Comparison of ENCODE assay signal across 21 cellular contexts in the genomic region with DNA sequence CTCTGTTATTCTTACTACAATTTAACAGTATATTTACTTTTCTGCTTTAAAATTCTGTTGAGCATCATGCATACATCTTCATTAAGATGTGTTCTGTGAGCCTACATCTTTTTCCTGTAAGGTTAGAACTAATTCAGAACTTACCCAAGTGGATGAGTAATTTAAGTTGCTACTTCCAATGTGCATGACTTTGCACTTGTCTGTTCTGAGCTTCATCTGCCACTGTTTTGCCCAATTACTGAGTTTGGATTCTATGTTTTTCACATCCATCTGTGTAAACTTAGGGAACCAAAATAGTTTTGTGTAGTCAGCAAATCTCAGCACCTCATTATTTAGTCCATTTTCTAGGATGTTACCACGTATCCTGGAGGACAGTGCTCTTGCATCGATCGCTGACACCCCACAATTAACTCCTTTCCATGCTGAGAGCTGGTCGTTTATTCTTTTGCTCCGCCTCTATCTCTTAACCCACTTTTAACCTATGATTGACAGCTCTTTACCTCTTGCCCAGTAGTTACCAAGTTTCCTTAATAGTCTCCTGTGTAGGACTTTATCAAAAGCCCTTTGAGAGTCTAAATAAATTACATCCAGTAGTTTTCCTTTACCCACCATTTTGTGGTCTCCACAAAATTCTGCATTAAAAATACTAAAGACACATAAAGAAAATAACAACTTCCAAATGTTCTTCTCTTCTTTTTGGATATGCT. TPM values are rescaled to one million over a fixed set of nuclear protein-coding genes. Genes with fewer than 3 reads are reported as not detected.
DNase-seq lines count a peak whose midpoint lies in the region; ATAC-seq, FAIRE-seq and TF ChIP-seq lines count a peak whose summit lies in the region.
"Had no signal": no experiment of that assay in that cellular context is flagged by ENCODE, and none has a peak within 500 bp of the region (broad histone marks: within the 10 kb centered on the region; RNA-seq: fewer than 3 reads in every experiment).

No MANE protein-coding gene starts in this region.

- H3K4me1 ChIP-seq in GM12878 (ENCODE audit: control insufficient read depth, insufficient read depth, low read length) = no peaks in the 10 kb centered on the region
- H3K4me1 ChIP-seq in Caco-2 = no peaks in the 10 kb centered on the region
- H3K4me1 ChIP-seq: BE2C had no signal

- CTCF ChIA-PET in HEK293T (lab: Yijun Ruan, JAX) = no interaction called here
- CTCF ChIA-PET in GM12878 (lab: Yijun Ruan, JAX) = no interaction called here
- CTCF ChIA-PET in Caco-2 (lab: Charles Lee) = no interaction called here

- no peaks in the 10 kb centered on the region for H3K36me3 Mint-ChIP-seq in Caco-2 (ENCODE audit: insufficient read depth, unreplicated experiment)
- H3K36me3 Mint-ChIP-seq: T-cell had no signal

- no peaks in the 10 kb centered on the region for H3K9me3 ChIP-seq in GM12878 (replicated peaks; ENCODE audit: control insufficient read depth, insufficient read depth, low read length)
- no peaks in the 10 kb centered on the region for H3K9me3 ChIP-seq in Caco-2
- H3K9me3 ChIP-seq: BE2C had no signal

- H3K27me3 ChIP-seq in GM12878 (replicated peaks in 1 of 2; ENCODE audit: control insufficient read depth in 2 of 2, insufficient read depth in 2 of 2, low read length in 1 of 2) (no peaks in the 10 kb centered on the region), Caco-2 (replicated peaks; ENCODE audit: control insufficient read depth, insufficient read depth, low read length) (no peaks in the 10 kb centered on the region)
- H3K27me3 ChIP-seq: BE2C had no signal

- no peak overlapping the region for H3K27ac Mint-ChIP-seq in Caco-2 (ENCODE audit: unreplicated experiment)
- H3K27ac Mint-ChIP-seq: CD4-positive, alpha-beta T cell; T-cell had no signal

- POLR2A ChIA-PET in HEK293T (lab: Yijun Ruan, JAX) = no interaction called here
- POLR2A ChIA-PET in GM12878 (lab: Charles Lee) = no interaction called here
- POLR2A ChIA-PET in Caco-2 (lab: Charles Lee) = interaction anchor here (0.5 kb wide), 1 partner anchor 43 kb away, joined by 3 read pairs; no protein-coding TSS in a partner anchor

- no peak overlapping the region for H3K9ac ChIP-seq in GM12878 (ENCODE audit: control insufficient read depth, insufficient read depth, low read length)

- in situ Hi-C loops in GM12878 (cut with MboI) = no loop called here

- 31% methylated on average over 5 of the region's 5 CpGs for WGBS in GM12878 (ENCODE audit: insufficient coverage, insufficient replicate concordance, low lambda C conversion rate, missing lambda C conversion rate)

- intact Hi-C loops in GM12878 (cut with micrococcal nuclease; ENCODE audit: unreplicated experiment) (no loop called here), Caco-2 (cut with micrococcal nuclease; ENCODE audit: unreplicated experiment) (no loop called here)

- no peak for TF ChIP-seq EP300 in GM12878 (IDR thresholded peaks at IDR 0.05; ENCODE audit: borderline replicate concordance in 1 of 2, control insufficient read depth in 1 of 2, low read depth in 2 of 2, low read length in 2 of 2)

- RAD21 ChIA-PET in GM12878 (lab: Charles Lee; ENCODE audit: unreplicated experiment) = no interaction called here

- DNase-seq in Ammon's horn (ENCODE audit: low spot score) = peak; percentile 5
- no peak for DNase-seq in HEK293T (ENCODE audit: extremely low spot score)
- no peak for DNase-seq in GM12878 (ENCODE audit: low read depth, low spot score)
- DNase-seq in fibroblast of peridontal ligament (ENCODE audit: extremely low read depth) = peak; percentile 39
- no peak for DNase-seq in Caco-2
- no peak for DNase-seq in AML-193 (lab: John Stamatoyannopoulos, UW)
- no peak for DNase-seq in DMS 273 treated with DMSO at 0.1 percent for 48 hours (lab: John Stamatoyannopoulos, UW)
- DNase-seq: BE2C; CD4-positive, alpha-beta T cell; GF-D8; HCEC 1CT; Karpas-422; NCI-H1092; NCI-H1694; NCI-H2081 treated with DMSO at 0.1 percent for 48 hours; NCI-H510A; NCI-H748 treated with DMSO at 0.1 percent for 48 hours; NK-92 treated with Interleukin-12 subunit alpha and Interleukin-12 subunit beta, amount 100 ng/mL, for 24 hours; SHP77; T-cell had no signal

- H3K4me3 Mint-ChIP-seq in Caco-2 (ENCODE audit: unreplicated experiment) = no peak overlapping the region
- H3K4me3 Mint-ChIP-seq: CD4-positive, alpha-beta T cell; T-cell had no signal

- TF ChIP-seq POLR2A in GM12878 (IDR thresholded peaks at IDR 0.05; ENCODE audit: low read depth, low read length) = no peak

- H3K36me3 ChIP-seq in GM12878 (ENCODE audit: control insufficient read depth in 2 of 2, insufficient read depth in 2 of 2, low read length in 1 of 2) (no peaks in the 10 kb centered on the region), Caco-2 (ENCODE audit: control insufficient read depth, insufficient read depth, low read length) (no peaks in the 10 kb centered on the region)
- H3K36me3 ChIP-seq: BE2C had no signal

- no peak overlapping the region for H3K27ac ChIP-seq in GM12878 (ENCODE audit: control insufficient read depth, insufficient read depth)
- H3K27ac ChIP-seq: SK-N-MC had no signal

- no peak for ATAC-seq in GM12878
- ATAC-seq: T-cell had no signal

- TF ChIP-seq CTCF in GM12878 (IDR thresholded peaks at IDR 0.05 in 2 of 3, conservative IDR thresholded peaks at IDR 0.05 in 1 of 3; ENCODE audit: control insufficient read depth in 2 of 3, extremely low read depth in 1 of 3, insufficient read depth in 1 of 3, low read depth in 3 of 3, low read length in 3 of 3) (no peak), Caco-2 (IDR thresholded peaks at IDR 0.05; ENCODE audit: insufficient read depth in 1 of 2, low read depth in 1 of 2, low read length in 1 of 2, severe bottlenecking in 1 of 2, unreplicated experiment in 1 of 2) (no peak)

- FAIRE-seq in GM12878 (lab: Jason Lieb, UNC) = no peak

- no peak overlapping the region for H2AFZ ChIP-seq in GM12878 (ENCODE audit: control insufficient read depth, low read depth, low read length)

- BruUV-seq in GM12878 (replicated peaks; lab: Mats Ljungman, UMichigan) (no TSS peak), Caco-2 (replicated peaks; lab: Mats Ljungman, UMichigan) (no TSS peak)

- no peaks in the 10 kb centered on the region for H4K20me1 ChIP-seq in GM12878 (ENCODE audit: control insufficient read depth, insufficient read depth)

- TF ChIP-seq RAD21 in GM12878 (IDR thresholded peaks at IDR 0.05; ENCODE audit: insufficient read depth, low read depth, low read length) = no peak

- H3K9me3 Mint-ChIP-seq in Caco-2 (ENCODE audit: unreplicated experiment) = no peaks in the 10 kb centered on the region
- H3K9me3 Mint-ChIP-seq: CD4-positive, alpha-beta T cell; T-cell had no signal

- SMC1A ChIA-PET in GM12878 (lab: Charles Lee; ENCODE audit: uncharacterized antibody, unreplicated experiment) = no interaction called here

- H3K79me2 ChIP-seq in GM12878 (ENCODE audit: control insufficient read depth, insufficient read depth, low read length) = no peaks in the 10 kb centered on the region

- peaks cover 9% of the 10 kb centered on the region for H3K4me1 Mint-ChIP-seq in Caco-2 (ENCODE audit: low read depth, unreplicated experiment)
- H3K4me1 Mint-ChIP-seq: T-cell had no signal

- H3K4me3 ChIP-seq in GM12878 (no peak overlapping the region), Caco-2 (ENCODE audit: low read depth, low read length) (no peak overlapping the region)
- H3K4me3 ChIP-seq: SK-N-MC had no signal

- no peak overlapping the region for H3K4me2 ChIP-seq in GM12878 (ENCODE audit: control insufficient read depth, insufficient read depth)

- H3K27me3 Mint-ChIP-seq in Caco-2 (ENCODE audit: insufficient read depth, unreplicated experiment) = no peaks in the 10 kb centered on the region

TF ChIP-seq in HEK293T, 16 proteins besides CTCF, POLR2A, EP300 and RAD21:
- TF ChIP-seq ZNF384 (IDR thresholded peaks at IDR 0.05) = no peak
- TF ChIP-seq, protein P1, sequence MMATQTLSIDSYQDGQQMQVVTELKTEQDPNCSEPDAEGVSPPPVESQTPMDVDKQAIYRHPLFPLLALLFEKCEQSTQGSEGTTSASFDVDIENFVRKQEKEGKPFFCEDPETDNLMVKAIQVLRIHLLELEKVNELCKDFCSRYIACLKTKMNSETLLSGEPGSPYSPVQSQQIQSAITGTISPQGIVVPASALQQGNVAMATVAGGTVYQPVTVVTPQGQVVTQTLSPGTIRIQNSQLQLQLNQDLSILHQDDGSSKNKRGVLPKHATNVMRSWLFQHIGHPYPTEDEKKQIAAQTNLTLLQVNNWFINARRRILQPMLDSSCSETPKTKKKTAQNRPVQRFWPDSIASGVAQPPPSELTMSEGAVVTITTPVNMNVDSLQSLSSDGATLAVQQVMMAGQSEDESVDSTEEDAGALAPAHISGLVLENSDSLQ (IDR thresholded peaks at IDR 0.05) = peak; percentile 83

TF ChIP-seq in GM12878, 131 proteins besides CTCF, POLR2A, EP300 and RAD21:
- TF ChIP-seq, protein P1 (IDR thresholded peaks at IDR 0.05) = peak; percentile 25; the same call in 1 of the 2 replicates
- no peak for TF ChIP-seq POLR2AphosphoS2 (IDR thresholded peaks at IDR 0.05; ENCODE audit: low read depth, low read length)

RNA-seq across cellular contexts. Expression of a gene that starts 44.1 kb away (rescaled TPM):
- total RNA-seq in GM12878 (2013; cell fraction: nucleolus; rRNA removed) = 14.1 and 15.5 TPM in 2 replicates
- total RNA-seq in GM12878 (2014; rRNA removed) = 11.5 and 13.7 TPM in 2 replicates
- total RNA-seq in GM12878 (2014; rRNA removed; fragmentation: Illumina TruSeq; extraction: Trizol) = 3.0 and 3.3 TPM in 2 replicates
- total RNA-seq in GM12878 (2021) = 18.0 and 20.0 TPM in 2 replicates
- 2.8 TPM for polyA plus RNA-seq in GM12878 (2011; ENCODE audit: low read depth)
- polyA plus RNA-seq in GM12878 (2011; rRNA removed) = 8.1 and 9.8 TPM in 2 replicates
- polyA plus RNA-seq in GM12878 (2011; cell fraction: cytosol; rRNA removed) = 4.7 and 7.7 TPM in 2 replicates
- 11.2 and 14.7 TPM in 2 replicates for polyA plus RNA-seq in GM12878 (2011; cell fraction: nucleus; rRNA removed)
- 6.4 and 7.1 TPM in 2 replicates for polyA plus RNA-seq in GM12878 (2012)
- 8.9 and 9.9 TPM in 2 replicates for polyA plus RNA-seq in GM12878 (2014; fragmentation: Illumina TruSeq; extraction: Trizol)
- polyA plus RNA-seq in GM12878 (2014; fragmentation: Nextera tagmentation; extraction: Ambion mirVana) = under 1 TPM; 0.08 to 0.49 TPM
- 8.5 and 11.2 TPM in 2 replicates for polyA plus RNA-seq in GM12878 (2014; rRNA removed)
- 1 to 10 TPM; 3.1 to 6.0 TPM for polyA plus RNA-seq in GM12878 (2016; fragmentation: Nextera tagmentation; extraction: Ambion mirVana)
- 2.9 and 4.4 TPM in 2 replicates for polyA minus RNA-seq in GM12878 (2011; rRNA and poly(A)+ RNA removed)
- polyA minus RNA-seq in GM12878 (2011; cell fraction: cytosol; rRNA and poly(A)+ RNA removed) = 6.4 and 9.0 TPM in 2 replicates
- 10.4 and 20.6 TPM in 2 replicates for polyA minus RNA-seq in GM12878 (2011; cell fraction: nucleus; rRNA and poly(A)+ RNA removed)
- 78.0 and 78.6 TPM in 2 replicates for total RNA-seq in Caco-2 (2022)

Comparison
In these comparisons a context has a peak if more than half of its experiments do, and no peak if none do; other contexts are left out.
1. DNase-seq: peak in Ammon's horn (single experiment) and fibroblast of peridontal ligament (single experiment); none in HEK293T (single experiment), GM12878 (single experiment), Caco-2 (0 of 2), AML-193 (0 of 2) and DMS 273 treated with DMSO at 0.1 percent for 48 hours (single experiment).